ENCODE assay signal across 9 cellular contexts in genomic region chr19:10861118-10861651, GRCh38. TPM values are rescaled to one million over a fixed set of nuclear protein-coding genes. Genes with fewer than 3 reads are reported as not detected.
A peak's percentile ranks its signal among the peaks of the same experiment; 100 is the strongest.
DNase-seq lines count a peak whose midpoint lies in the region; ATAC-seq and TF ChIP-seq lines count a peak whose summit lies in the region.
"Had no signal": no experiment of that assay in that cellular context is flagged by ENCODE, and none has a peak within 500 bp of the region (broad histone marks: within the 10 kb centered on the region; RNA-seq: fewer than 3 reads in every experiment).

No MANE protein-coding gene starts in this region.

- H3K9ac ChIP-seq in DND-41 (ENCODE audit: low read depth, low read length) = no peak overlapping the region
- no peak overlapping the region for H3K9ac ChIP-seq in KMS-11

- H3K9me3 ChIP-seq in DND-41 (ENCODE audit: insufficient read depth, low read length, severe bottlenecking) = no peaks in the 10 kb centered on the region

- H3K27ac Mint-ChIP-seq in activated CD8-positive, alpha-beta T cell treated with anti-CD3 and anti-CD28 coated beads, Interleukin-2, amount 10 ng/mL, durations not matched to agents 7 days and 5 days = no peak overlapping the region
- H3K27ac Mint-ChIP-seq: IgD-negative memory B cell had no signal

- CTCF ChIA-PET in activated CD8-positive, alpha-beta T cell treated with anti-CD3 and anti-CD28 coated beads, Interleukin-2, amount 10 ng/mL, durations not matched to agents 7 days and 5 days (lab: Charles Lee) = interaction anchor here (1.2 to 12.8 kb wide), 5 partner anchors 9 to 520 kb away, joined by 3 to 195 read pairs (median 8); partner anchors contain the start of genes CARM1, DNM2 and TMED1

- H3K4me1 ChIP-seq in DND-41 (ENCODE audit: insufficient read depth, low read length) (peaks cover 10% of the 10 kb centered on the region), KMS-11 (ENCODE audit: low read depth, poor library complexity, severe bottlenecking) (peaks cover 8% of the 10 kb centered on the region)

- H3K27ac ChIP-seq in DND-41 (ENCODE audit: low read length) (no peak overlapping the region), KMS-11 (no peak overlapping the region)

- TF ChIP-seq CTCF in DND-41 (IDR thresholded peaks at IDR 0.05; ENCODE audit: borderline replicate concordance, extremely low read depth, low read length, poor library complexity, severe bottlenecking) = peak; percentile 71
- peak; percentile 68 for TF ChIP-seq CTCF in KMS-11 (conservative IDR thresholded peaks at IDR 0.05; ENCODE audit: low read depth, low read length)

- no peak overlapping the region for H3K4me3 Mint-ChIP-seq in activated CD8-positive, alpha-beta T cell treated with anti-CD3 and anti-CD28 coated beads, Interleukin-2, amount 10 ng/mL, durations not matched to agents 7 days and 5 days
- H3K4me3 Mint-ChIP-seq: IgD-negative memory B cell had no signal

- H3K4me3 ChIP-seq in DND-41 (ENCODE audit: low read depth in 1 of 2, low read length in 2 of 2) (no peak overlapping the region), KMS-11 (IDR thresholded peaks at IDR 0.05; ENCODE audit: insufficient read depth, low read depth, low read length) (no peak overlapping the region)

- H2AFZ ChIP-seq in DND-41 (ENCODE audit: low read depth, low read length) (no peak overlapping the region), KMS-11 (ENCODE audit: low read depth) (no peak overlapping the region)

- H3K4me2 ChIP-seq in DND-41 (ENCODE audit: insufficient read depth, low read length) (no peak overlapping the region), KMS-11 (no peak overlapping the region)

- H3K4me1 Mint-ChIP-seq in activated CD8-positive, alpha-beta T cell treated with anti-CD3 and anti-CD28 coated beads, Interleukin-2, amount 10 ng/mL, durations not matched to agents 7 days and 5 days (ENCODE audit: low read depth) = peaks cover 19% of the 10 kb centered on the region

- no peaks in the 10 kb centered on the region for H3K36me3 Mint-ChIP-seq in activated CD8-positive, alpha-beta T cell treated with anti-CD3 and anti-CD28 coated beads, Interleukin-2, amount 10 ng/mL, durations not matched to agents 7 days and 5 days (ENCODE audit: low read depth)
- H3K36me3 Mint-ChIP-seq: IgD-negative memory B cell had no signal

- peak; percentile 52 for DNase-seq in DND-41
- DNase-seq in activated CD8-positive, alpha-beta T cell treated with anti-CD3 and anti-CD28 coated beads, Interleukin-2, amount 10 ng/mL, durations not matched to agents 7 days and 5 days = peak; percentile 58
- no peak for DNase-seq in left lobe of liver (ENCODE audit: low spot score)
- no peak for DNase-seq in NCI-H2029 treated with DMSO at 0.1 percent for 48 hours (lab: John Stamatoyannopoulos, UW)

- no peaks in the 10 kb centered on the region for H3K27me3 ChIP-seq in DND-41 (ENCODE audit: insufficient read depth, low read length, poor library complexity)
- H3K27me3 ChIP-seq in KMS-11 (ENCODE audit: insufficient read depth, low read depth) = no peaks in the 10 kb centered on the region

- H4K20me1 ChIP-seq in DND-41 (ENCODE audit: insufficient read depth, low read length) (no peaks in the 10 kb centered on the region), KMS-11 (ENCODE audit: insufficient read depth) (no peaks in the 10 kb centered on the region)

- no peaks in the 10 kb centered on the region for H3K79me2 ChIP-seq in DND-41 (ENCODE audit: insufficient read depth, low read length)
- no peaks in the 10 kb centered on the region for H3K79me2 ChIP-seq in KMS-11 (ENCODE audit: insufficient read depth, low read depth)

- no peaks in the 10 kb centered on the region for H3K9me3 Mint-ChIP-seq in activated CD8-positive, alpha-beta T cell treated with anti-CD3 and anti-CD28 coated beads, Interleukin-2, amount 10 ng/mL, durations not matched to agents 7 days and 5 days (ENCODE audit: insufficient read depth)
- H3K9me3 Mint-ChIP-seq: IgD-negative memory B cell had no signal

- no peak for ATAC-seq in DND-41 (ENCODE audit: insufficient read depth, low read depth)
- ATAC-seq in activated CD8-positive, alpha-beta T cell treated with anti-CD3 and anti-CD28 coated beads, Interleukin-2, amount 10 ng/mL, durations not matched to agents 7 days and 5 days = no peak
- peak; percentile 42 for ATAC-seq in left lobe of liver
- no peak for ATAC-seq in HG03565 (IDR thresholded peaks at IDR 0.05; ENCODE audit: unreplicated experiment)
- no peak for ATAC-seq in GM21737 (IDR thresholded peaks at IDR 0.05; ENCODE audit: unreplicated experiment)
- ATAC-seq in GM21360 (IDR thresholded peaks at IDR 0.05; ENCODE audit: unreplicated experiment) = no peak

- H3K36me3 ChIP-seq in DND-41 (ENCODE audit: insufficient read depth, low read length) (no peaks in the 10 kb centered on the region), KMS-11 (ENCODE audit: insufficient read depth) (no peaks in the 10 kb centered on the region)

- POLR2A ChIA-PET in activated CD8-positive, alpha-beta T cell treated with anti-CD3 and anti-CD28 coated beads, Interleukin-2, amount 10 ng/mL, durations not matched to agents 7 days and 5 days (lab: Charles Lee) = no interaction called here

- no peaks in the 10 kb centered on the region for H3K27me3 Mint-ChIP-seq in activated CD8-positive, alpha-beta T cell treated with anti-CD3 and anti-CD28 coated beads, Interleukin-2, amount 10 ng/mL, durations not matched to agents 7 days and 5 days (ENCODE audit: low read depth)
- H3K27me3 Mint-ChIP-seq: IgD-negative memory B cell had no signal

RNA-seq across cellular contexts. Expression of gene CARM1, which starts 10.2 kb away (rescaled TPM):
- 10 to 100 TPM; 33.2 to 33.4 TPM for total RNA-seq in activated CD8-positive, alpha-beta T cell treated with anti-CD3 and anti-CD28 coated beads, Interleukin-2, amount 10 ng/mL, durations not matched to agents 7 days and 5 days
- total RNA-seq in left lobe of liver = 16.5 TPM

RNA-seq across cellular contexts. Expression of gene C19orf38, which starts 13.0 kb away (rescaled TPM):
- total RNA-seq in activated CD8-positive, alpha-beta T cell treated with anti-CD3 and anti-CD28 coated beads, Interleukin-2, amount 10 ng/mL, durations not matched to agents 7 days and 5 days = 1 to 10 TPM; 1.1 to 2.2 TPM
- 0.96 TPM for total RNA-seq in left lobe of liver

RNA-seq across cellular contexts. Expression of gene TMED1, which starts 25.2 kb away (rescaled TPM):
- total RNA-seq in activated CD8-positive, alpha-beta T cell treated with anti-CD3 and anti-CD28 coated beads, Interleukin-2, amount 10 ng/mL, durations not matched to agents 7 days and 5 days = 10 to 100 TPM in 1 of 2 experiments, 1 to 10 TPM in 1; 9.3 to 11.2 TPM
- 21.9 TPM for total RNA-seq in left lobe of liver

Comparison
In these comparisons a context has a peak if more than half of its experiments do, and no peak if none do; other contexts are left out.
1. DNase-seq: peak in DND-41 (single experiment) and activated CD8-positive, alpha-beta T cell treated with anti-CD3 and anti-CD28 coated beads, Interleukin-2, amount 10 ng/mL, durations not matched to agents 7 days and 5 days (single experiment); none in left lobe of liver (single experiment) and NCI-H2029 treated with DMSO at 0.1 percent for 48 hours (single experiment).